ENCODE assay signal across 11 cellular contexts in the genomic region with DNA sequence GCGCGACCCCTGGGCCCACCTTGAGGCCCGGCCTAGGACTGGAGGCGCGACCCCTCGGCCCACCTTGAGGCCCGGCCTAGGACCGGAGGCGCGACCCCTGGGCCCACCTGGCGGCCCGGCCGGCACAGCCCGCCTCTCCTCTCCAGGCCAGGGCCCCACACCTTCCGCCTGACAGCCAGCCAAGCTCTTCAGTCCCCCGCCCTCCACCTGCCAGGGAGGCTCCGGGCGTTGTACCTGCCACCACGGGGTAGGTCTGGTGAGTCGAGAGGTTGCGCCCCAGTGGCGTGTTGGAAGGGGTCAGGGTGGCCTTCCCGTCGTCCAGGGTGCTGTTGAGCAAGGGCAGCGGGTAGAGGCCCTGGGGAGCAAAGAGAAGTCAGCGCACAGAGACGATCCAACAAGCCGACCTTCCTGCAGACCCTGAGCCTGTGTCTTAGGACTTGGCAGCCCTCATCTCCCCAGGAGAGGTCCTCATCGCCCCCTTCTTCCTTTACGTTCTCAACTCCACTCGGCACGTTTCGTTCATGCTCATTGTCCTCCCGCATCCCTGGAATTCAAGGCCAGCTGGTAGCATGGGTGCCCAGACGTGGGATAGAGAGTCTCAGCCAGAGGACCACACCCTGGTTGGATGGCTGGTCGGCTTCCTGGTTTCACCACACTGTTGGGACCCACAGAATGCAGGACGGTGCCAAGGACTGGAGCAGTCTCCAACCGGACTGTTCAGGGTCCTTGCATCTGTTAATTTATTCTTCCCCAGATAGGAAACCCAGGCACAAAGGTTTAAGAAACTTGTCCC. TPM values are rescaled to one million over a fixed set of nuclear protein-coding genes. Genes with fewer than 3 reads are reported as not detected.
DNase-seq lines count a peak whose midpoint lies in the region; ATAC-seq and TF ChIP-seq lines count a peak whose summit lies in the region.
"Had no signal": no experiment of that assay in that cellular context is flagged by ENCODE, and none has a peak within 500 bp of the region (broad histone marks: within the 10 kb centered on the region; RNA-seq: fewer than 3 reads in every experiment).

No MANE protein-coding gene starts in this region.

- H3K4me2 ChIP-seq in H9 (ENCODE audit: insufficient read depth, insufficient read length, low read length) = no peak overlapping the region

- no peaks in the 10 kb centered on the region for H3K27me3 ChIP-seq in stomach
- no peaks in the 10 kb centered on the region for H3K27me3 ChIP-seq in H9 (ENCODE audit: insufficient read depth, low read length)
- H3K27me3 ChIP-seq: uterus had no signal

- no peak overlapping the region for H3K9ac ChIP-seq in H9 (ENCODE audit: extremely low read depth, insufficient read length, low read length)

- no peaks in the 10 kb centered on the region for H3K36me3 ChIP-seq in stomach
- H3K36me3 ChIP-seq: uterus had no signal

- no peak for DNase-seq in activated T-cell treated with anti-CD3 and anti-CD28 coated beads, Interleukin-2, amount 50 U/mL, for 24 hours
- no peak for DNase-seq in activated T-cell treated with anti-CD3 and anti-CD28 coated beads, Interleukin-2, amount 50 U/mL, for 48 hours
- DNase-seq in activated B cell treated with CpG ODN at 0.5 μM for 24 hours (no peak), immature natural killer cell (no peak), stomach (no peak), H9 (no peak), NOMO-1 treated with DMSO at 0.1 percent for 48 hours (lab: John Stamatoyannopoulos, UW; ENCODE audit: unreplicated experiment) (no peak)
- DNase-seq in effector CD8-positive, alpha-beta T cell (lab: John Stamatoyannopoulos, UW) = no peak
- DNase-seq: NCI-H1048, uterus had no signal

- no peak for TF ChIP-seq EP300 in stomach (IDR thresholded peaks at IDR 0.05)

- H3K4me3 ChIP-seq in stomach = peak overlapping the region; percentile 39 to 57 (median 44)

- H3K4me1 ChIP-seq in stomach (peaks cover 26 to 36% (median 30%) of the 10 kb centered on the region in 4 donors), H9 (ENCODE audit: insufficient read depth, low read length) (no peaks in the 10 kb centered on the region; the same call in 1 of the 2 replicates)

- H3K27me3 Mint-ChIP-seq in activated T-cell treated with anti-CD3 and anti-CD28 coated beads, Interleukin-2, amount 50 U/mL, for 24 hours = no peaks in the 10 kb centered on the region
- H3K27me3 Mint-ChIP-seq in activated B cell treated with CpG ODN at 0.5 μM for 24 hours = peaks cover 5% of the 10 kb centered on the region
- peaks cover 4 to 7% (median 4%) of the 10 kb centered on the region in 3 donors for H3K27me3 Mint-ChIP-seq in immature natural killer cell (ENCODE audit: low read depth in 3 of 3)
- peaks cover 10% of the 10 kb centered on the region for H3K27me3 Mint-ChIP-seq in H9 (ENCODE audit: low read depth)

- no peak overlapping the region for H4K5ac ChIP-seq in H9 (ENCODE audit: insufficient read length, low read depth, low read length)

- no peaks in the 10 kb centered on the region for H3K23me2 ChIP-seq in H9 (ENCODE audit: insufficient read length, low read depth, low read length, poor library complexity, severe bottlenecking)

- H3K27ac ChIP-seq in stomach = peak overlapping the region; percentile 53 to 90 (median 83)
- no peak overlapping the region for H3K27ac ChIP-seq in H9 (ENCODE audit: insufficient read length, low read depth, low read length)
- H3K27ac ChIP-seq: C4-2B had no signal

- H2BK120ac ChIP-seq in H9 (ENCODE audit: low read depth, low read length, poor library complexity, severe bottlenecking) = no peak overlapping the region

- no peaks in the 10 kb centered on the region for H3K79me1 ChIP-seq in H9 (ENCODE audit: insufficient read depth, low read depth, low read length, poor library complexity, severe bottlenecking)

- H3K23ac ChIP-seq in H9 (ENCODE audit: insufficient read length, low read depth, low read length) = no peak overlapping the region

- no peak overlapping the region for H2AK5ac ChIP-seq in H9 (ENCODE audit: insufficient read length, low read length)

- no peak overlapping the region for H3K4ac ChIP-seq in H9 (ENCODE audit: low read depth, low read length)

- H3K18ac ChIP-seq in H9 (ENCODE audit: insufficient read length, low read depth, low read length) = no peak overlapping the region

- peaks cover 37% of the 10 kb centered on the region for H3K36me3 Mint-ChIP-seq in activated T-cell treated with anti-CD3 and anti-CD28 coated beads, Interleukin-2, amount 50 U/mL, for 24 hours (ENCODE audit: low read depth)
- H3K36me3 Mint-ChIP-seq in activated B cell treated with CpG ODN at 0.5 μM for 24 hours (ENCODE audit: low read depth) = no peaks in the 10 kb centered on the region
- H3K36me3 Mint-ChIP-seq in immature natural killer cell = no peaks in the 10 kb centered on the region
- peaks cover 0 to 12% (median 3%) of the 10 kb centered on the region in 3 experiments; a peak in 3 of 7 replicates for H3K36me3 Mint-ChIP-seq in H9 (ENCODE audit: insufficient read depth in 1 of 3, low read depth in 3 of 3)

- no peaks in the 10 kb centered on the region for H4K20me1 ChIP-seq in H9 (ENCODE audit: control insufficient read depth, insufficient read depth, insufficient read length)

- POLR2A ChIA-PET in activated B cell treated with CpG ODN at 0.5 μM for 24 hours (lab: Charles Lee) = no interaction called here

- no peak overlapping the region for H3K56ac ChIP-seq in H9 (ENCODE audit: insufficient read length, low read depth, low read length)

- CTCF ChIA-PET in activated B cell treated with CpG ODN at 0.5 μM for 24 hours (lab: Charles Lee) = no interaction called here

- no peak overlapping the region for H3K14ac ChIP-seq in H9 (ENCODE audit: insufficient read depth, low read length)

- H3K79me2 ChIP-seq in H9 (ENCODE audit: insufficient read depth, low read length) = no peaks in the 10 kb centered on the region

- H4K8ac ChIP-seq in H9 (replicated peaks; ENCODE audit: insufficient read length, low read depth, low read length) = no peak overlapping the region

- H2BK15ac ChIP-seq in H9 (ENCODE audit: low read depth, low read length) = no peak overlapping the region

- H3T11ph ChIP-seq in H9 (ENCODE audit: low read length) = no peak overlapping the region

- H2AFZ ChIP-seq in H9 (ENCODE audit: low read length) = no peak overlapping the region

- H3K9me3 Mint-ChIP-seq in activated T-cell treated with anti-CD3 and anti-CD28 coated beads, Interleukin-2, amount 50 U/mL, for 24 hours = no peaks in the 10 kb centered on the region
- H3K9me3 Mint-ChIP-seq in activated B cell treated with CpG ODN at 0.5 μM for 24 hours (no peaks in the 10 kb centered on the region), immature natural killer cell (no peaks in the 10 kb centered on the region), H9 (peaks cover 13% of the 10 kb centered on the region in 2 experiments; a peak in 3 of 5 replicates)

- H3K27ac Mint-ChIP-seq in activated T-cell treated with anti-CD3 and anti-CD28 coated beads, Interleukin-2, amount 50 U/mL, for 24 hours = peak overlapping the region; percentile 87
- H3K27ac Mint-ChIP-seq in activated B cell treated with CpG ODN at 0.5 μM for 24 hours (no peak overlapping the region), immature natural killer cell (peak overlapping the region in 3 of 6 donors; percentile 20 to 33 (median 21)), H9 (no peak overlapping the region)

- H3K9me3 ChIP-seq in stomach (no peaks in the 10 kb centered on the region), H9 (ENCODE audit: control insufficient read depth, low read depth, low read length) (no peaks in the 10 kb centered on the region)
- H3K9me3 ChIP-seq: uterus had no signal

- no peak for TF ChIP-seq CTCF in activated B cell treated with CpG ODN at 0.5 μM for 24 hours (IDR thresholded peaks at IDR 0.05)
- TF ChIP-seq CTCF in stomach (IDR thresholded peaks at IDR 0.05) = no peak
- TF ChIP-seq CTCF in H9 (conservative IDR thresholded peaks at IDR 0.05) = no peak

- H3K4me3 Mint-ChIP-seq in activated T-cell treated with anti-CD3 and anti-CD28 coated beads, Interleukin-2, amount 50 U/mL, for 24 hours = peak overlapping the region; percentile 79
- H3K4me3 Mint-ChIP-seq in activated B cell treated with CpG ODN at 0.5 μM for 24 hours (peak overlapping the region; percentile 62), immature natural killer cell (peak overlapping the region in 4 of 5 donors; percentile 34 to 72 (median 54)), H9 (no peak overlapping the region)

- no peak for ATAC-seq in activated B cell treated with CpG ODN at 0.5 μM for 24 hours (ENCODE audit: low read depth)

- peaks cover 60% of the 10 kb centered on the region for H3K4me1 Mint-ChIP-seq in activated T-cell treated with anti-CD3 and anti-CD28 coated beads, Interleukin-2, amount 50 U/mL, for 24 hours (ENCODE audit: low read depth)
- H3K4me1 Mint-ChIP-seq in activated B cell treated with CpG ODN at 0.5 μM for 24 hours (peaks cover 3% of the 10 kb centered on the region), immature natural killer cell (peaks cover 10 to 23% of the 10 kb centered on the region in 2 donors), H9 (peaks cover 0 to 4% of the 10 kb centered on the region in 2 experiments; a peak in 3 of 4 replicates)

- no peak overlapping the region for H2BK5ac ChIP-seq in H9 (ENCODE audit: insufficient read length, low read length)

- TF ChIP-seq POLR2A in stomach (IDR thresholded peaks at IDR 0.05) = no peak

- H4K91ac ChIP-seq in H9 (ENCODE audit: insufficient read length, low read depth, low read length) = no peak overlapping the region

- intact Hi-C loops in activated B cell treated with CpG ODN at 0.5 μM for 24 hours (cut with micrococcal nuclease) = no loop called here
- intact Hi-C loops in stomach (cut with DNase I; ENCODE audit: low total_unique reads) = no loop called here

- no peak overlapping the region for H2BK12ac ChIP-seq in H9 (ENCODE audit: insufficient read length, low read depth, low read length)

- WGBS in stomach, 5 donors = 60 to 91% (median 80%) methylated on average over 13 to 38 of the region's 38 CpGs
- no CpG with 5 or more reads among the region's 38 CpGs for WGBS in H9 (ENCODE audit: extremely low coverage, insufficient read length, low lambda C conversion rate)

- H2BK20ac ChIP-seq in H9 (ENCODE audit: low read depth, low read length, poor library complexity, severe bottlenecking) = no peak overlapping the region

RNA-seq across cellular contexts. Expression of a gene that starts 42.2 kb away (rescaled TPM):
- total RNA-seq in activated B cell treated with CpG ODN at 0.5 μM for 24 hours (0.39 and 0.71 TPM in 2 replicates), stomach (1 to 10 TPM in 2 of 5 donors, not detected in 3; 4.0 to 6.5 TPM), H9 (2021) (not detected in 2 replicates)
- polyA plus RNA-seq in immature natural killer cell (under 1 TPM in 2 of 3 donors, not detected in 1; 0.29 to 0.93 TPM), stomach (1 to 10 TPM in 1 of 3 donors, under 1 TPM in 2; 0.28 to 1.1 (median 0.50) TPM)

Comparison
In these comparisons a context has a peak if more than half of its experiments do, and no peak if none do; other contexts are left out.
1. H3K4me3 Mint-ChIP-seq: peak in activated T-cell treated with anti-CD3 and anti-CD28 coated beads, Interleukin-2, amount 50 U/mL, for 24 hours (single experiment), activated B cell treated with CpG ODN at 0.5 μM for 24 hours (single experiment) and immature natural killer cell (4 of 5); none in H9 (0 of 2).